ENCODE assay signal across 22 cellular contexts in genomic region chr22:38124236-38124974, GRCh38. TPM values are rescaled to one million over a fixed set of nuclear protein-coding genes. Genes with fewer than 3 reads are reported as not detected.
DNase-seq lines count a peak whose midpoint lies in the region; ATAC-seq and TF ChIP-seq lines count a peak whose summit lies in the region.
"Had no signal": no experiment of that assay in that cellular context is flagged by ENCODE, and none has a peak within 500 bp of the region (broad histone marks: within the 10 kb centered on the region; RNA-seq: fewer than 3 reads in every experiment).

No MANE protein-coding gene starts in this region.

- no peaks in the 10 kb centered on the region for H3K9me3 Mint-ChIP-seq in activated naive CD4-positive, alpha-beta T cell treated with anti-CD3 and anti-CD28 coated beads, Interleukin-2, amount 50 U/mL, for 24 hours
- H3K9me3 Mint-ChIP-seq: activated CD8-positive, alpha-beta T cell treated with anti-CD3 and anti-CD28 coated beads for 36 hours; CD8-positive, alpha-beta memory T cell had no signal

- no peak for TF ChIP-seq CTCF in RWPE1 (conservative IDR thresholded peaks at IDR 0.05; ENCODE audit: low read depth)

- peak overlapping the region; percentile 76 for H3K27ac Mint-ChIP-seq in activated naive CD4-positive, alpha-beta T cell treated with anti-CD3 and anti-CD28 coated beads, Interleukin-2, amount 50 U/mL, for 24 hours
- H3K27ac Mint-ChIP-seq: activated CD8-positive, alpha-beta T cell treated with anti-CD3 and anti-CD28 coated beads for 36 hours had no signal

- ATAC-seq in esophagus mucosa (peak; percentile 70), GM19463 (IDR thresholded peaks at IDR 0.05; ENCODE audit: unreplicated experiment) (no peak), sciatic nerve (no peak), HG02973 (IDR thresholded peaks at IDR 0.05; ENCODE audit: unreplicated experiment) (no peak)
- ATAC-seq: activated CD8-positive, alpha-beta T cell treated with anti-CD3 and anti-CD28 coated beads for 36 hours had no signal

- CTCF ChIA-PET in RWPE1 (lab: Yijun Ruan, JAX), result interaction anchor here (0.5 to 0.6 kb wide), 3 partner anchors 11 to 1396 kb away, joined by 3 read pairs; partner anchors contain the start of gene BAIAP2L2

- no peaks in the 10 kb centered on the region for H3K4me1 Mint-ChIP-seq in activated naive CD4-positive, alpha-beta T cell treated with anti-CD3 and anti-CD28 coated beads, Interleukin-2, amount 50 U/mL, for 24 hours
- H3K4me1 Mint-ChIP-seq: CD8-positive, alpha-beta memory T cell had no signal

- H3K27me3 Mint-ChIP-seq in activated naive CD4-positive, alpha-beta T cell treated with anti-CD3 and anti-CD28 coated beads, Interleukin-2, amount 50 U/mL, for 24 hours, result no peaks in the 10 kb centered on the region
- H3K27me3 Mint-ChIP-seq: activated CD8-positive, alpha-beta T cell treated with anti-CD3 and anti-CD28 coated beads for 36 hours; CD8-positive, alpha-beta memory T cell had no signal

- H3K36me3 Mint-ChIP-seq in activated naive CD4-positive, alpha-beta T cell treated with anti-CD3 and anti-CD28 coated beads, Interleukin-2, amount 50 U/mL, for 24 hours, result peaks cover 5% of the 10 kb centered on the region

- DNase-seq in activated naive CD4-positive, alpha-beta T cell treated with anti-CD3 and anti-CD28 coated beads, Interleukin-2, amount 50 U/mL, for 16 hours, result no peak
- DNase-seq in RWPE1 (ENCODE audit: low spot score), result peak; percentile 68
- peak; percentile 78 for DNase-seq in ureter (ENCODE audit: low spot score)
- DNase-seq in sciatic nerve (ENCODE audit: low spot score), result no peak
- DNase-seq: activated CD8-positive, alpha-beta T cell treated with anti-CD3 and anti-CD28 coated beads for 36 hours; CD8-positive, alpha-beta memory T cell; MM.1S; NCI-H2029; NCI-H526; sigmoid colon; SK-N-SH; stimulated activated CD4-positive, alpha-beta T cell treated with anti-CD3 and anti-CD28 coated beads, Interleukin-1b, Interleukin-23, amount 100 ng/mL, for 48 hours had no signal

- intact Hi-C loops in sciatic nerve (cut with DNase I), result loop anchor here (5.0 kb wide), 1 partner anchor 203 kb away; no protein-coding TSS in a partner anchor

- peak overlapping the region; percentile 72 for H3K27ac ChIP-seq in RWPE1
- H3K27ac ChIP-seq: coronary artery, sigmoid colon, vagina had no signal

- no peak overlapping the region for H3K4me3 Mint-ChIP-seq in activated naive CD4-positive, alpha-beta T cell treated with anti-CD3 and anti-CD28 coated beads, Interleukin-2, amount 50 U/mL, for 24 hours
- H3K4me3 Mint-ChIP-seq: activated CD8-positive, alpha-beta T cell treated with anti-CD3 and anti-CD28 coated beads for 36 hours; CD8-positive, alpha-beta memory T cell had no signal

- POLR2A ChIA-PET in RWPE1 (lab: Yijun Ruan, JAX; ENCODE audit: low non-redundant PET), result no interaction called here

RNA-seq across cellular contexts. Expression of gene BAIAP2L2, which starts 13.9 kb away (rescaled TPM):
- total RNA-seq in esophagus mucosa, result 4.5 TPM
- total RNA-seq in ureter, result 1.4 TPM
- 1.6 TPM for total RNA-seq in sciatic nerve
- total RNA-seq: vagina had no signal

RNA-seq across cellular contexts. Expression of gene SLC16A8, which starts 40.4 kb away (rescaled TPM):
- total RNA-seq in esophagus mucosa (0.24 TPM), ureter (0.26 TPM), sciatic nerve (1.7 TPM)
- total RNA-seq: activated CD8-positive, alpha-beta T cell treated with anti-CD3 and anti-CD28 coated beads for 36 hours; Daoy; endothelial cell of umbilical vein; glomerular endothelial cell; HT-29 had no signal

RNA-seq across cellular contexts. Expression of gene PLA2G6, which starts 57.2 kb away (rescaled TPM):
- 12.8 TPM for total RNA-seq in esophagus mucosa
- 56.4 TPM for total RNA-seq in ureter
- total RNA-seq in sciatic nerve, result 53.7 TPM

Comparison
In these comparisons a context has a peak if more than half of its experiments do, and no peak if none do; other contexts are left out.
1. DNase-seq: peak in RWPE1 (single experiment) and ureter (single experiment); none in activated naive CD4-positive, alpha-beta T cell treated with anti-CD3 and anti-CD28 coated beads, Interleukin-2, amount 50 U/mL, for 16 hours (single experiment) and sciatic nerve (single experiment).